Comparison of ENCODE assay signal across 1 cellular context in the genomic region with DNA sequence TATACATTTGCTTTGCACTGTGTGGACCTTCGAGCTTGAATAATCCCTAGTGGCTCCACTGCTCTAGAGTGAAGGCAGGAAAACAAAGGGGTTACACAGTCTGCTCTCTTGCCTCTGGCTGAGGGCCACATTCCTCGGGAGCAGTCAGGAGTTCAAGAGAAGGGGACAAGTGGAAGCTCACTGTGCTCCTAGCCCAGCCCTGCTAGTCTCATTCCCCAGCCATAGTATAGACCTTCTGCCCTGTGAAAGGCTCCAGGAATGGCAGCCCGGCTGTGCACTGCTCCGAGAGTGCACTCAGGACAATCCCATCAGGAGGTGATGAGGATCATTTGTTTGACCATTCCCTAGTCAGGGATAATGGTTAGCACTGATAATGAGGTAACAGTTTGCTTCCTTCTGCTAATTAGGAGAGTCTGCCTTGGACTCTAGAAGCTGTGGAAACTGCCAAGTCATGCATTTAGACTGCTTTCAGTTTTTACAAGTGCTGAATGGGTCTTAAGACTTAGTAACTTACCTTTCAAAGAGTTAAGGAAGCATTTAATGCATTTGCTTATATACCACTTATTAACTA.
TF ChIP-seq lines count a peak whose summit lies in the region.

No MANE protein-coding gene starts in this region.

TF ChIP-seq in SK-N-SH, 30 proteins besides CTCF, POLR2A, EP300 and RAD21 (continued from another document):
- TF ChIP-seq USF2 (IDR thresholded peaks at IDR 0.05; ENCODE audit: borderline replicate concordance, low read depth, low read length) (no peak), TCF12 (IDR thresholded peaks at IDR 0.05) (no peak), MXI1 (IDR thresholded peaks at IDR 0.05; ENCODE audit: low read depth, low read length) (no peak), MAX (IDR thresholded peaks at IDR 0.05; ENCODE audit: low read depth) (no peak)
